Comparison of ENCODE assay signal across 17 cellular contexts in genomic region chr6:814378-815347, GRCh38.
"Had no signal": no experiment of that assay in that cellular context is flagged by ENCODE, and none has a peak within 500 bp of the region (broad histone marks: within the 10 kb centered on the region; RNA-seq: fewer than 3 reads in every experiment).

No MANE protein-coding gene starts in this region.

- H3K4me1 ChIP-seq: transverse colon had no signal

- H3K9me3 ChIP-seq: ovary, right atrium auricular region, transverse colon had no signal

- H3K4me3 Mint-ChIP-seq: activated CD8-positive, alpha-beta memory T cell treated with anti-CD3 and anti-CD28 coated beads, Interleukin-2, amount 10 ng/mL, durations not matched to agents 7 days and 5 days; activated CD8-positive, alpha-beta T cell treated with anti-CD3 and anti-CD28 coated beads, Interleukin-2, amount 10 ng/mL, durations not matched to agents 7 days and 5 days; nephron progenitor cell had no signal

- H3K27me3 ChIP-seq: hepatocyte, ovary, right atrium auricular region, transverse colon had no signal

- H3K9me3 Mint-ChIP-seq: activated naive CD4-positive, alpha-beta T cell treated with anti-CD3 and anti-CD28 coated beads, Interleukin-2, amount 50 U/mL, for 72 hours; activated T-helper 2 cell treated with anti-CD3 and anti-CD28 coated beads, Interferon-gamma antibody, Interleukin-2, Interleukin-4, amounts not matched to agents 10 μg/mL and 5 μg/mL and 100 μg/mL, durations not matched to agents 14 hours and 24 hours and 36 hours; nephron progenitor cell had no signal

- H3K36me3 Mint-ChIP-seq: activated CD8-positive, alpha-beta memory T cell treated with anti-CD3 and anti-CD28 coated beads, Interleukin-2, amount 10 ng/mL, durations not matched to agents 7 days and 5 days; activated naive CD4-positive, alpha-beta T cell treated with anti-CD3 and anti-CD28 coated beads, Interleukin-2, amount 50 U/mL, for 72 hours had no signal

- H3K27ac ChIP-seq: epithelial cell of prostate, hepatocyte, ovary, transverse colon had no signal

- ATAC-seq: activated CD8-positive, alpha-beta memory T cell treated with anti-CD3 and anti-CD28 coated beads, Interleukin-2, amount 10 ng/mL, durations not matched to agents 7 days and 5 days; activated CD8-positive, alpha-beta T cell treated with anti-CD3 and anti-CD28 coated beads, Interleukin-2, amount 10 ng/mL, durations not matched to agents 7 days and 5 days; activated naive CD4-positive, alpha-beta T cell treated with anti-CD3 and anti-CD28 coated beads, Interleukin-2, amount 50 U/mL, for 72 hours; left cardiac atrium had no signal

- H3K36me3 ChIP-seq: ovary, right atrium auricular region, transverse colon had no signal

- H3K4me3 ChIP-seq: hepatocyte, ovary, right atrium auricular region, transverse colon had no signal

- DNase-seq: activated CD4-positive, alpha-beta T cell treated with anti-CD3 and anti-CD28 coated beads, Interleukin-2, amount 50 U/mL, for 1 hour; activated CD8-positive, alpha-beta memory T cell treated with anti-CD3 and anti-CD28 coated beads, Interleukin-2, amount 10 ng/mL, durations not matched to agents 7 days and 5 days; activated CD8-positive, alpha-beta T cell treated with anti-CD3 and anti-CD28 coated beads, Interleukin-2, amount 10 ng/mL, durations not matched to agents 7 days and 5 days; activated T-cell treated with anti-CD3 and anti-CD28 coated beads, Interleukin-2, amount 50 U/mL, for 48 hours; effector CD8-positive, alpha-beta T cell; left cardiac atrium; mammary epithelial cell; ovary; stimulated activated naive CD4-positive, alpha-beta T cell treated with Interleukin-2 at 50 U/mL for 16 hours; T1000; transverse colon had no signal

- H3K27ac Mint-ChIP-seq: activated CD8-positive, alpha-beta memory T cell treated with anti-CD3 and anti-CD28 coated beads, Interleukin-2, amount 10 ng/mL, durations not matched to agents 7 days and 5 days; activated CD8-positive, alpha-beta T cell treated with anti-CD3 and anti-CD28 coated beads, Interleukin-2, amount 10 ng/mL, durations not matched to agents 7 days and 5 days; activated naive CD4-positive, alpha-beta T cell treated with anti-CD3 and anti-CD28 coated beads, Interleukin-2, amount 50 U/mL, for 72 hours; activated T-helper 2 cell treated with anti-CD3 and anti-CD28 coated beads, Interferon-gamma antibody, Interleukin-2, Interleukin-4, amounts not matched to agents 10 μg/mL and 5 μg/mL and 100 μg/mL, durations not matched to agents 14 hours and 24 hours and 36 hours; nephron progenitor cell had no signal

- H3K4me2 ChIP-seq: hepatocyte had no signal
